In the genomic region with DNA sequence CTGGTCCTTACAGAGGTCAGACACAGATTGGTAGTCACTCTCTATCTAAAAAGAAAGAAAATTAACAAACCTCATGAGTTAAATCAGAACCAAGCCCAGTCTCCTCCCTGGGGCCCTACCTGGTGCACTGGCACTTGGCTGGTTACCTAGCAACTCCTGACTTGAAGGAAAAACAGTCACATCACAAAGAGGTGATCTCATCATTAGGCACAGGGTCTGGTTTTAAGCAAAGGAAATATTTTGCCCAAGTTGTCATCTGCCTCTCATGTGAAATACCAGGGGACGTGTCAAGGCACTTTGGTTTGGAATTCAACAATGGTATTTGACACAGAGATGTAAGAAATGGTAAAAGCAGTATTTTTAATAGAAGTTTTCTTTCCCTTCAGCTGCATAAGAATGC, we compare ENCODE assay signal across 10 cellular contexts. TPM values are rescaled to one million over a fixed set of nuclear protein-coding genes. Genes with fewer than 3 reads are reported as not detected.
DNase-seq lines count a peak whose midpoint lies in the region; ATAC-seq lines count a peak whose summit lies in the region.
"Had no signal": no experiment of that assay in that cellular context is flagged by ENCODE, and none has a peak within 500 bp of the region (broad histone marks: within the 10 kb centered on the region; RNA-seq: fewer than 3 reads in every experiment).

No MANE protein-coding gene starts in this region.

- no peaks in the 10 kb centered on the region for H3K36me3 Mint-ChIP-seq in activated naive CD4-positive, alpha-beta T cell treated with anti-CD3 and anti-CD28 coated beads for 36 hours (ENCODE audit: low read depth)
- H3K36me3 Mint-ChIP-seq in activated naive CD4-positive, alpha-beta T cell treated with anti-CD3 and anti-CD28 coated beads, Interleukin-2, amount 10 ng/mL, durations not matched to agents 7 days and 5 days: no peaks in the 10 kb centered on the region

- ATAC-seq in stimulated activated naive CD8-positive, alpha-beta T cell treated with anti-CD3 and anti-CD28 coated beads, Interleukin-15, amount 100 ng/mL, for 72 hours: peak; percentile 43
- ATAC-seq in Right ventricle myocardium superior (ENCODE audit: poor library complexity): no peak

- no peak overlapping the region for H3K4me3 Mint-ChIP-seq in activated naive CD4-positive, alpha-beta T cell treated with anti-CD3 and anti-CD28 coated beads for 36 hours
- no peak overlapping the region for H3K4me3 Mint-ChIP-seq in activated naive CD4-positive, alpha-beta T cell treated with anti-CD3 and anti-CD28 coated beads, Interleukin-2, amount 10 ng/mL, durations not matched to agents 7 days and 5 days
- no peak overlapping the region for H3K4me3 Mint-ChIP-seq in stimulated activated naive CD8-positive, alpha-beta T cell treated with anti-CD3 and anti-CD28 coated beads, Interleukin-15, amount 100 ng/mL, for 72 hours

- no peak overlapping the region for H3K27ac Mint-ChIP-seq in activated naive CD4-positive, alpha-beta T cell treated with anti-CD3 and anti-CD28 coated beads for 36 hours
- H3K27ac Mint-ChIP-seq in activated naive CD4-positive, alpha-beta T cell treated with anti-CD3 and anti-CD28 coated beads, Interleukin-2, amount 10 ng/mL, durations not matched to agents 7 days and 5 days: no peak overlapping the region
- H3K27ac Mint-ChIP-seq in stimulated activated naive CD8-positive, alpha-beta T cell treated with anti-CD3 and anti-CD28 coated beads, Interleukin-15, amount 100 ng/mL, for 72 hours: no peak overlapping the region

- peaks cover 11% of the 10 kb centered on the region for H3K4me1 Mint-ChIP-seq in activated naive CD4-positive, alpha-beta T cell treated with anti-CD3 and anti-CD28 coated beads for 36 hours (ENCODE audit: low read depth)
- no peaks in the 10 kb centered on the region for H3K4me1 Mint-ChIP-seq in activated naive CD4-positive, alpha-beta T cell treated with anti-CD3 and anti-CD28 coated beads, Interleukin-2, amount 10 ng/mL, durations not matched to agents 7 days and 5 days
- peaks cover 23% of the 10 kb centered on the region for H3K4me1 Mint-ChIP-seq in stimulated activated naive CD8-positive, alpha-beta T cell treated with anti-CD3 and anti-CD28 coated beads, Interleukin-15, amount 100 ng/mL, for 72 hours

- CTCF ChIA-PET in activated naive CD4-positive, alpha-beta T cell treated with anti-CD3 and anti-CD28 coated beads for 36 hours (lab: Charles Lee): no interaction called here
- CTCF ChIA-PET in activated naive CD4-positive, alpha-beta T cell treated with anti-CD3 and anti-CD28 coated beads, Interleukin-2, amount 10 ng/mL, durations not matched to agents 7 days and 5 days (lab: Charles Lee): no interaction called here

- H3K9me3 Mint-ChIP-seq in activated naive CD4-positive, alpha-beta T cell treated with anti-CD3 and anti-CD28 coated beads for 36 hours: no peaks in the 10 kb centered on the region
- H3K9me3 Mint-ChIP-seq in activated naive CD4-positive, alpha-beta T cell treated with anti-CD3 and anti-CD28 coated beads, Interleukin-2, amount 10 ng/mL, durations not matched to agents 7 days and 5 days: no peaks in the 10 kb centered on the region
- no peaks in the 10 kb centered on the region for H3K9me3 Mint-ChIP-seq in stimulated activated naive CD8-positive, alpha-beta T cell treated with anti-CD3 and anti-CD28 coated beads, Interleukin-15, amount 100 ng/mL, for 72 hours

- H3K27me3 Mint-ChIP-seq in activated naive CD4-positive, alpha-beta T cell treated with anti-CD3 and anti-CD28 coated beads for 36 hours (ENCODE audit: low read depth): no peaks in the 10 kb centered on the region
- peaks cover 10% of the 10 kb centered on the region for H3K27me3 Mint-ChIP-seq in activated naive CD4-positive, alpha-beta T cell treated with anti-CD3 and anti-CD28 coated beads, Interleukin-2, amount 10 ng/mL, durations not matched to agents 7 days and 5 days
- peaks cover 8% of the 10 kb centered on the region for H3K27me3 Mint-ChIP-seq in stimulated activated naive CD8-positive, alpha-beta T cell treated with anti-CD3 and anti-CD28 coated beads, Interleukin-15, amount 100 ng/mL, for 72 hours

- peak; percentile 37 for DNase-seq in activated naive CD4-positive, alpha-beta T cell treated with anti-CD3 and anti-CD28 coated beads for 36 hours
- no peak for DNase-seq in activated naive CD4-positive, alpha-beta T cell treated with anti-CD3 and anti-CD28 coated beads, Interleukin-2, amount 10 ng/mL, durations not matched to agents 7 days and 5 days
- DNase-seq in RPMI7951 (ENCODE audit: low read depth): peak; percentile 79
- peak; percentile 95 for DNase-seq in glomerular visceral epithelial cell (ENCODE audit: extremely low spot score)
- no peak for DNase-seq in stimulated activated naive CD8-positive, alpha-beta T cell treated with anti-CD3 and anti-CD28 coated beads, Interleukin-15, amount 100 ng/mL, for 72 hours
- DNase-seq in NCI-H526 treated with DMSO at 0.1 percent for 48 hours (lab: John Stamatoyannopoulos, UW): no peak
- no peak for DNase-seq in germinal center (ENCODE audit: low spot score)
- no peak for DNase-seq in Right ventricle myocardium superior
- DNase-seq: activated effector memory CD4-positive, alpha-beta T cell treated with anti-CD3 and anti-CD28 coated beads, Interleukin-2, amount 50 U/mL, for 16 hours; testis had no signal

- intact Hi-C loops in activated naive CD4-positive, alpha-beta T cell treated with anti-CD3 and anti-CD28 coated beads for 36 hours (cut with micrococcal nuclease): loop anchor here (1.0 kb wide), 1 partner anchor 41 kb away; no protein-coding TSS in a partner anchor
- intact Hi-C loops in Right ventricle myocardium superior (cut with DNase I): no loop called here

RNA-seq across cellular contexts. Expression of a gene that starts 47.7 kb away (rescaled TPM):
- total RNA-seq in activated naive CD4-positive, alpha-beta T cell treated with anti-CD3 and anti-CD28 coated beads for 36 hours: under 1 TPM; 0.02 to 0.12 TPM
- 5.0 and 5.8 TPM in 2 replicates for total RNA-seq in RPMI7951 (2014; rRNA removed; shearing (Covaris generic))
- total RNA-seq in Right ventricle myocardium superior: 2.9 TPM

Comparison
In these comparisons a context has a peak if more than half of its experiments do, and no peak if none do; other contexts are left out.
1. DNase-seq: peak in activated naive CD4-positive, alpha-beta T cell treated with anti-CD3 and anti-CD28 coated beads for 36 hours (single experiment), RPMI7951 (single experiment) and glomerular visceral epithelial cell (single experiment); none in activated naive CD4-positive, alpha-beta T cell treated with anti-CD3 and anti-CD28 coated beads, Interleukin-2, amount 10 ng/mL, durations not matched to agents 7 days and 5 days (single experiment), stimulated activated naive CD8-positive, alpha-beta T cell treated with anti-CD3 and anti-CD28 coated beads, Interleukin-15, amount 100 ng/mL, for 72 hours (0 of 2), NCI-H526 treated with DMSO at 0.1 percent for 48 hours (single experiment), germinal center (single experiment) and Right ventricle myocardium superior (single experiment).